8 cellular contexts compared by ENCODE assay signal in the genomic region with DNA sequence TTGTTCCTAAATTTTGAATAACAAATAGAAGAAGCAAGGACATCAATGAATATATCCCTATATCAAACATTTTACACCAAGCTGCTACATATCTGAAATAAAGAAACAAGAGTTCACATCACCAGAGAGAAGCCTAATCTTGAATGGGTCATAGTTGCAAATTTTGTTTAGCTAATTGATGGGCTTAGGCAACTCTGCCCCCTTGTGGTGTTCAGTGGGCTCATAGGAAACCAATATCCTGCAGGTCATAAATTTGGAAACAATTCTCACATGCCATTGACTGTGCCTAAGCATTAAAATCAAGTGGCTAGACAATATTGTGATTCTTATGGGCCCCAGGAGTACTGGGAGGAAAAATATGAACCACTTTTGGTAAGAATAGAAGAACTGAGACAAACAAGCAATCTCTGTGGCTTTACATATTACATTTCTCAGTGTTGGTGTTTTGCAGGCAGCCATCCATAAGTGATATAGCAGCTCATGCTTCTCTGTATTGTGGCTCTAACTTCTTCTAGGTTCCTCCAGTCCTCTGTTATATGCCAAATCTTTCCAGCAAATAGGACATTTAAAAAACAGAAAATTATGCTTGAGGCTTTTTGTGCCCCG.
DNase-seq lines count a peak whose midpoint lies in the region; ATAC-seq, FAIRE-seq and TF ChIP-seq lines count a peak whose summit lies in the region.

No MANE protein-coding gene starts in this region.

- BruUV-seq in PC-3 (replicated peaks; lab: Mats Ljungman, UMichigan), result no TSS peak

- H4K20me1 ChIP-seq in PC-3 (ENCODE audit: low read length), result no peaks in the 10 kb centered on the region

- WGBS in pancreas, 2 donors, result 86 to 88% methylated on average over 1 of the region's 1 CpG
- 94% methylated on average over 1 of the region's 1 CpG for WGBS in suprapubic skin

- no peaks in the 10 kb centered on the region for H3F3A ChIP-seq in PC-3 (ENCODE audit: low read length, unreplicated experiment)

- H3K9me2 ChIP-seq in PC-3 (replicated peaks; ENCODE audit: low read length), result no peaks in the 10 kb centered on the region

- H3K4me3 ChIP-seq in PC-3 (ENCODE audit: low read length), result no peak overlapping the region
- no peak overlapping the region for H3K4me3 ChIP-seq in pancreas
- no peak overlapping the region for H3K4me3 ChIP-seq in suprapubic skin

- H3K4me2 ChIP-seq in PC-3 (ENCODE audit: low read length), result no peak overlapping the region

- H3K27ac ChIP-seq in PC-3 (ENCODE audit: low read length) (no peak overlapping the region), pancreas (no peak overlapping the region), suprapubic skin (no peak overlapping the region)

- ATAC-seq in GM18907 (IDR thresholded peaks at IDR 0.05; ENCODE audit: unreplicated experiment), result peak; percentile 72
- peak; percentile 70 for ATAC-seq in PC-3
- peak in 3 of 4 donors; percentile 46 to 65 (median 52) for ATAC-seq in pancreas

- peak; percentile 25 for DNase-seq in Caki2 (ENCODE audit: low read depth)
- peak; percentile 10 for DNase-seq in KG1 (lab: John Stamatoyannopoulos, UW)
- DNase-seq in PC-3, result peak; percentile 72
- DNase-seq in erythroblast (lab: John Stamatoyannopoulos, UW), result peak; percentile 26 to 49
- peak in 2 of 6 donors; percentile 9 to 37 for DNase-seq in pancreas
- no peak for DNase-seq in suprapubic skin (ENCODE audit: low spot score in 2 of 2)
- DNase-seq in ecto neural progenitor cell (ENCODE audit: low spot score), result no peak

- H3K9ac ChIP-seq in PC-3 (ENCODE audit: low read length), result no peak overlapping the region

- H3K36me3 ChIP-seq in PC-3 (ENCODE audit: low read depth, low read length) (no peaks in the 10 kb centered on the region), pancreas (no peaks in the 10 kb centered on the region), suprapubic skin (no peaks in the 10 kb centered on the region)

- POLR2A ChIA-PET in PC-3 (lab: Charles Lee; ENCODE audit: unreplicated experiment), result no interaction called here

- H3K4me1 ChIP-seq in PC-3 (ENCODE audit: insufficient read depth, low read length), result no peaks in the 10 kb centered on the region
- H3K4me1 ChIP-seq in pancreas, result no peaks in the 10 kb centered on the region
- no peaks in the 10 kb centered on the region for H3K4me1 ChIP-seq in suprapubic skin

- TF ChIP-seq EP300 in suprapubic skin (IDR thresholded peaks at IDR 0.05), result no peak

- CTCF ChIA-PET in PC-3 (lab: Charles Lee), result interaction anchor here (0.5 to 0.7 kb wide), 2 partner anchors 34 to 86 kb away, joined by 3 to 6 read pairs; no protein-coding TSS in a partner anchor

- TF ChIP-seq CTCF in PC-3 (conservative IDR thresholded peaks at IDR 0.05; ENCODE audit: low read depth, low read length), result peak; percentile 89
- TF ChIP-seq CTCF in pancreas (IDR thresholded peaks at IDR 0.05), result peak; percentile 9 to 55 (median 46)
- TF ChIP-seq CTCF in suprapubic skin (IDR thresholded peaks at IDR 0.05), result peak in 1 of 2 donors; percentile 26

- H3K79me2 ChIP-seq in PC-3 (ENCODE audit: low read length), result no peaks in the 10 kb centered on the region

- intact Hi-C loops in PC-3 (cut with micrococcal nuclease), result loop anchor here (1.0 to 10.0 kb wide), 6 partner anchors 82 to 1146 kb away; no protein-coding TSS in a partner anchor
- intact Hi-C loops in pancreas (cut with DNase I), result loop anchor here in 1 of 3 donors (10.0 kb wide), 1 partner anchor 1009 kb away; no protein-coding TSS in a partner anchor

- TF ChIP-seq POLR2A in erythroblast (IDR thresholded peaks at IDR 0.05; ENCODE audit: low read length), result no peak
- TF ChIP-seq POLR2A in suprapubic skin (IDR thresholded peaks at IDR 0.05), result no peak

- H2AFZ ChIP-seq in PC-3 (ENCODE audit: low read length), result no peak overlapping the region

- in situ Hi-C loops in Caki2 (cut with HindIII; ENCODE audit: low pct_unique_long_range_greater_than_20kb, low sequenced_read_pairs), result no loop called here

- no peaks in the 10 kb centered on the region for H3K27me3 ChIP-seq in PC-3 (ENCODE audit: low read length)
- H3K27me3 ChIP-seq in pancreas, result no peaks in the 10 kb centered on the region
- H3K27me3 ChIP-seq in suprapubic skin, result no peaks in the 10 kb centered on the region

- no peak for FAIRE-seq in pancreas (lab: Jason Lieb, UNC)

- H3K9me3 ChIP-seq in PC-3 (ENCODE audit: low read length), result no peaks in the 10 kb centered on the region
- no peaks in the 10 kb centered on the region for H3K9me3 ChIP-seq in pancreas
- H3K9me3 ChIP-seq in suprapubic skin, result no peaks in the 10 kb centered on the region

Comparison
In these comparisons a context has a peak if more than half of its experiments do, and no peak if none do; other contexts are left out.
1. DNase-seq: peak in Caki2 (single experiment), KG1 (single experiment), PC-3 (single experiment) and erythroblast (2 of 2); none in suprapubic skin (0 of 2) and ecto neural progenitor cell (single experiment).
2. Peak in every context shown above with its lines, with median percentiles within 50 percentile points of each other: ATAC-seq.